11 cellular contexts compared by ENCODE assay signal in genomic region chr13:34349091-34349722, GRCh38.
A peak's percentile ranks its signal among the peaks of the same experiment; 100 is the strongest.
DNase-seq lines count a peak whose midpoint lies in the region; ATAC-seq and TF ChIP-seq lines count a peak whose summit lies in the region.
"Had no signal": no experiment of that assay in that cellular context is flagged by ENCODE, and none has a peak within 500 bp of the region (broad histone marks: within the 10 kb centered on the region; RNA-seq: fewer than 3 reads in every experiment).

No MANE protein-coding gene starts in this region.

- TF ChIP-seq CTCF in AG10803 (conservative IDR thresholded peaks at IDR 0.05; ENCODE audit: low read length) (no peak), osteoblast (IDR thresholded peaks at IDR 0.05; ENCODE audit: extremely low read depth, low read depth, low read length) (no peak)

- no peaks in the 10 kb centered on the region for H3K27me3 ChIP-seq in osteoblast (ENCODE audit: insufficient read depth, low read length)

- H3K36me3 Mint-ChIP-seq in activated T-cell treated with anti-CD3 and anti-CD28 coated beads, Interleukin-2, amount 50 U/mL, for 4 hours (ENCODE audit: insufficient read depth): no peaks in the 10 kb centered on the region
- H3K36me3 Mint-ChIP-seq: naive B cell had no signal

- H3K27me3 Mint-ChIP-seq in activated T-cell treated with anti-CD3 and anti-CD28 coated beads, Interleukin-2, amount 50 U/mL, for 4 hours (ENCODE audit: low read depth): no peaks in the 10 kb centered on the region
- H3K27me3 Mint-ChIP-seq: naive B cell had no signal

- no peaks in the 10 kb centered on the region for H4K20me1 ChIP-seq in osteoblast (ENCODE audit: insufficient read depth, low read length)

- H2AFZ ChIP-seq in osteoblast (ENCODE audit: low read length): no peak overlapping the region

- H3K4me1 Mint-ChIP-seq in activated T-cell treated with anti-CD3 and anti-CD28 coated beads, Interleukin-2, amount 50 U/mL, for 4 hours (ENCODE audit: low read depth): no peaks in the 10 kb centered on the region
- H3K4me1 Mint-ChIP-seq: naive B cell had no signal

- H3K4me2 ChIP-seq in osteoblast (ENCODE audit: insufficient read depth, low read length): peak overlapping the region; percentile 5

- peak overlapping the region; percentile 34 for H3K27ac ChIP-seq in epithelial cell of prostate
- no peak overlapping the region for H3K27ac ChIP-seq in osteoblast (ENCODE audit: low read depth, low read length)

- no peak for ATAC-seq in activated T-cell treated with anti-CD3 and anti-CD28 coated beads, Interleukin-2, amount 50 U/mL, for 4 hours
- ATAC-seq in HG03439 (IDR thresholded peaks at IDR 0.05; ENCODE audit: unreplicated experiment): no peak

- no peaks in the 10 kb centered on the region for H3K79me2 ChIP-seq in osteoblast (ENCODE audit: insufficient read depth, low read length)

- no peak overlapping the region for H3K4me3 Mint-ChIP-seq in activated T-cell treated with anti-CD3 and anti-CD28 coated beads, Interleukin-2, amount 50 U/mL, for 4 hours

- peaks cover 3% of the 10 kb centered on the region for H3K9me3 Mint-ChIP-seq in activated T-cell treated with anti-CD3 and anti-CD28 coated beads, Interleukin-2, amount 50 U/mL, for 4 hours

- no peaks in the 10 kb centered on the region for H3K9me3 ChIP-seq in osteoblast (ENCODE audit: low read depth, low read length)

- peaks cover 13% of the 10 kb centered on the region for H3K4me1 ChIP-seq in osteoblast (ENCODE audit: insufficient read depth, low read length)

- no peak overlapping the region for H3K4me3 ChIP-seq in AG10803 (ENCODE audit: low read length)
- H3K4me3 ChIP-seq in osteoblast (ENCODE audit: insufficient read depth, low read length): no peak overlapping the region

- H3K36me3 ChIP-seq in osteoblast (ENCODE audit: insufficient read depth, low read length): no peaks in the 10 kb centered on the region

- DNase-seq in AG10803 (ENCODE audit: low read depth) (peak; percentile 100), NCI-H446 treated with DMSO at 0.1 percent for 48 hours (lab: John Stamatoyannopoulos, UW) (peak; percentile 83), epithelial cell of prostate (ENCODE audit: low read depth, low spot score) (no peak), osteoblast (ENCODE audit: insufficient read length, low spot score, missing footprints) (peak; percentile 66), KG1 (lab: John Stamatoyannopoulos, UW) (no peak), Kasumi-1 (lab: John Stamatoyannopoulos, UW) (no peak)
- no peak for DNase-seq in activated T-cell treated with anti-CD3 and anti-CD28 coated beads, Interleukin-2, amount 50 U/mL, for 4 hours
- DNase-seq: activated T-cell treated with anti-CD3 and anti-CD28 coated beads, Interleukin-2, amount 50 U/mL, for 48 hours; naive B cell; NCI-H1436 had no signal

Comparison
In these comparisons a context has a peak if more than half of its experiments do, and no peak if none do; other contexts are left out.
1. DNase-seq: peak in AG10803 (single experiment), NCI-H446 treated with DMSO at 0.1 percent for 48 hours (single experiment) and osteoblast (single experiment); none in epithelial cell of prostate (single experiment), activated T-cell treated with anti-CD3 and anti-CD28 coated beads, Interleukin-2, amount 50 U/mL, for 4 hours (single experiment), KG1 (single experiment) and Kasumi-1 (0 of 2).